In genomic region chr11:88167853-88168252, GRCh38 we compare ENCODE assay signal across 34 cellular contexts.
"Had no signal": no experiment of that assay in that cellular context is flagged by ENCODE, and none has a peak within 500 bp of the region (broad histone marks: within the 10 kb centered on the region; RNA-seq: fewer than 3 reads in every experiment).

No MANE protein-coding gene starts in this region.

- DNase-seq: activated B cell treated with CpG ODN at 0.5 μM for 24 hours; activated CD4-positive, alpha-beta memory T cell treated with anti-CD3 and anti-CD28 coated beads for 36 hours; activated CD4-positive, alpha-beta T cell treated with anti-CD3 and anti-CD28 coated beads for 48 hours; activated CD8-positive, alpha-beta memory T cell treated with anti-CD3 and anti-CD28 coated beads, Interleukin-2, amount 10 ng/mL, durations not matched to agents 7 days and 5 days; activated CD8-positive, alpha-beta memory T cell treated with anti-CD3 and anti-CD28 coated beads, Interleukin-2, amount 50 U/mL, for 4 hours; activated CD8-positive, alpha-beta T cell treated with anti-CD3 and anti-CD28 coated beads, Interleukin-2, amount 10 ng/mL, durations not matched to agents 7 days and 5 days; activated effector memory CD4-positive, alpha-beta T cell treated with anti-CD3 and anti-CD28 coated beads, Interleukin-2, amount 50 U/mL, for 16 hours; activated naive CD4-positive, alpha-beta T cell treated with anti-CD3 and anti-CD28 coated beads for 36 hours; activated naive CD8-positive, alpha-beta T cell treated with anti-CD3 and anti-CD28 coated beads for 36 hours; activated naive CD8-positive, alpha-beta T cell treated with anti-CD3 and anti-CD28 coated beads, Interleukin-2, amount 50 U/mL, for 24 hours; activated T-cell treated with anti-CD3 and anti-CD28 coated beads, Interleukin-2, amount 50 U/mL, for 1 hour; activated T-cell treated with anti-CD3 and anti-CD28 coated beads, Interleukin-2, amount 50 U/mL, for 48 hours; adrenal gland; amygdala; aorta; effector CD4-positive, alpha-beta T cell; effector memory CD8-positive, alpha-beta T cell; esophagus squamous epithelium; gastrocnemius medialis; glutamatergic neuron; heart left ventricle; T-helper 1 cell; T-helper 17 cell; T1000; WERI-Rb-1 had no signal

- H3K36me3 Mint-ChIP-seq: activated CD4-positive, alpha-beta memory T cell treated with anti-CD3 and anti-CD28 coated beads for 36 hours; activated naive CD4-positive, alpha-beta T cell treated with anti-CD3 and anti-CD28 coated beads, Interleukin-2, amount 50 U/mL, for 24 hours; brain had no signal

- H3K4me1 ChIP-seq: gastrocnemius medialis, heart left ventricle had no signal

- H3K27ac Mint-ChIP-seq: activated B cell treated with CpG ODN at 0.5 μM for 24 hours; activated CD4-positive, alpha-beta memory T cell treated with anti-CD3 and anti-CD28 coated beads for 36 hours; activated CD8-positive, alpha-beta memory T cell treated with anti-CD3 and anti-CD28 coated beads, Interleukin-2, amount 10 ng/mL, durations not matched to agents 7 days and 5 days; activated CD8-positive, alpha-beta T cell treated with anti-CD3 and anti-CD28 coated beads, Interleukin-2, amount 10 ng/mL, durations not matched to agents 7 days and 5 days; activated naive CD4-positive, alpha-beta T cell treated with anti-CD3 and anti-CD28 coated beads for 36 hours; activated naive CD4-positive, alpha-beta T cell treated with anti-CD3 and anti-CD28 coated beads, Interleukin-2, amount 50 U/mL, for 24 hours; activated naive CD8-positive, alpha-beta T cell treated with anti-CD3 and anti-CD28 coated beads for 36 hours; activated naive CD8-positive, alpha-beta T cell treated with anti-CD3 and anti-CD28 coated beads, Interleukin-2, amount 50 U/mL, for 24 hours; activated T-helper 1 cell treated with anti-CD3 and anti-CD28 coated beads, Interleukin-12 subunit alpha, Interleukin-12 subunit beta, Interleukin-2, Interleukin-4 antibody, amounts not matched to agents 30 ng/mL and 10 ng/mL and 1 ng/mL, durations not matched to agents 14 hours and 24 hours and 36 hours; activated T-helper 2 cell treated with anti-CD3 and anti-CD28 coated beads, Interferon-gamma antibody, Interleukin-2, Interleukin-4, amounts not matched to agents 10 μg/mL and 5 μg/mL and 100 μg/mL, durations not matched to agents 14 hours and 24 hours and 36 hours; brain; dendritic cell treated with granulocyte-macrophage colony-stimulating factor and Interleukin-4, amounts not matched to agents 40 ng/mL and 50 ng/mL, for 4 days; effector memory CD8-positive, alpha-beta T cell; T-helper 17 cell; T-helper 2 cell treated with Interferon-gamma antibody and Interleukin-4, amounts not matched to agents 5 μg/mL and 100 μg/mL, for 36 hours had no signal

- H3K4me3 ChIP-seq: adrenal gland, coronary artery, esophagus squamous epithelium, gastrocnemius medialis, heart left ventricle had no signal

- H3K27me3 ChIP-seq: adrenal gland, esophagus squamous epithelium, gastrocnemius medialis, heart left ventricle had no signal

- H3K27ac ChIP-seq: adrenal gland, coronary artery, esophagus squamous epithelium, gastrocnemius medialis, heart left ventricle, WERI-Rb-1 had no signal

- H3K9me3 Mint-ChIP-seq: activated B cell treated with CpG ODN at 0.5 μM for 24 hours; activated CD4-positive, alpha-beta memory T cell treated with anti-CD3 and anti-CD28 coated beads for 36 hours; activated naive CD4-positive, alpha-beta T cell treated with anti-CD3 and anti-CD28 coated beads for 36 hours; activated naive CD4-positive, alpha-beta T cell treated with anti-CD3 and anti-CD28 coated beads, Interleukin-2, amount 50 U/mL, for 24 hours; activated naive CD8-positive, alpha-beta T cell treated with anti-CD3 and anti-CD28 coated beads for 36 hours; activated naive CD8-positive, alpha-beta T cell treated with anti-CD3 and anti-CD28 coated beads, Interleukin-2, amount 50 U/mL, for 24 hours; activated T-helper 1 cell treated with anti-CD3 and anti-CD28 coated beads, Interleukin-12 subunit alpha, Interleukin-12 subunit beta, Interleukin-2, Interleukin-4 antibody, amounts not matched to agents 30 ng/mL and 10 ng/mL and 1 ng/mL, durations not matched to agents 14 hours and 24 hours and 36 hours; activated T-helper 2 cell treated with anti-CD3 and anti-CD28 coated beads, Interferon-gamma antibody, Interleukin-2, Interleukin-4, amounts not matched to agents 10 μg/mL and 5 μg/mL and 100 μg/mL, durations not matched to agents 14 hours and 24 hours and 36 hours; central memory CD8-positive, alpha-beta T cell; dendritic cell treated with granulocyte-macrophage colony-stimulating factor and Interleukin-4, amounts not matched to agents 40 ng/mL and 50 ng/mL, for 4 days; effector memory CD8-positive, alpha-beta T cell; T-helper 2 cell treated with Interferon-gamma antibody and Interleukin-4, amounts not matched to agents 5 μg/mL and 100 μg/mL, for 36 hours had no signal

- H3K27me3 Mint-ChIP-seq: activated CD4-positive, alpha-beta memory T cell treated with anti-CD3 and anti-CD28 coated beads for 36 hours; activated naive CD8-positive, alpha-beta T cell treated with anti-CD3 and anti-CD28 coated beads for 36 hours; brain; central memory CD8-positive, alpha-beta T cell; dendritic cell treated with granulocyte-macrophage colony-stimulating factor and Interleukin-4, amounts not matched to agents 40 ng/mL and 50 ng/mL, for 4 days; effector memory CD8-positive, alpha-beta T cell; T-helper 17 cell had no signal

- H3K4me1 Mint-ChIP-seq: activated B cell treated with CpG ODN at 0.5 μM for 24 hours; activated naive CD4-positive, alpha-beta T cell treated with anti-CD3 and anti-CD28 coated beads, Interleukin-2, amount 50 U/mL, for 24 hours; central memory CD8-positive, alpha-beta T cell had no signal

- H3K4me3 Mint-ChIP-seq: activated B cell treated with CpG ODN at 0.5 μM for 24 hours; activated CD4-positive, alpha-beta memory T cell treated with anti-CD3 and anti-CD28 coated beads for 36 hours; activated CD8-positive, alpha-beta memory T cell treated with anti-CD3 and anti-CD28 coated beads, Interleukin-2, amount 10 ng/mL, durations not matched to agents 7 days and 5 days; activated CD8-positive, alpha-beta T cell treated with anti-CD3 and anti-CD28 coated beads, Interleukin-2, amount 10 ng/mL, durations not matched to agents 7 days and 5 days; activated naive CD4-positive, alpha-beta T cell treated with anti-CD3 and anti-CD28 coated beads for 36 hours; activated naive CD4-positive, alpha-beta T cell treated with anti-CD3 and anti-CD28 coated beads, Interleukin-2, amount 50 U/mL, for 24 hours; activated naive CD8-positive, alpha-beta T cell treated with anti-CD3 and anti-CD28 coated beads for 36 hours; activated naive CD8-positive, alpha-beta T cell treated with anti-CD3 and anti-CD28 coated beads, Interleukin-2, amount 50 U/mL, for 24 hours; activated T-helper 1 cell treated with anti-CD3 and anti-CD28 coated beads, Interleukin-12 subunit alpha, Interleukin-12 subunit beta, Interleukin-2, Interleukin-4 antibody, amounts not matched to agents 30 ng/mL and 10 ng/mL and 1 ng/mL, durations not matched to agents 14 hours and 24 hours and 36 hours; brain; central memory CD8-positive, alpha-beta T cell; dendritic cell treated with granulocyte-macrophage colony-stimulating factor and Interleukin-4, amounts not matched to agents 40 ng/mL and 50 ng/mL, for 4 days; effector memory CD8-positive, alpha-beta T cell; T-helper 17 cell; T-helper 2 cell treated with Interferon-gamma antibody and Interleukin-4, amounts not matched to agents 5 μg/mL and 100 μg/mL, for 36 hours had no signal

- FAIRE-seq: bronchial epithelial cell had no signal

- H3K9me3 ChIP-seq: adrenal gland, esophagus squamous epithelium, gastrocnemius medialis, heart left ventricle had no signal
